19 cellular contexts compared by ENCODE assay signal in genomic region chr10:43904301-43904700, GRCh38.
"Had no signal": no experiment of that assay in that cellular context is flagged by ENCODE, and none has a peak within 500 bp of the region (broad histone marks: within the 10 kb centered on the region; RNA-seq: fewer than 3 reads in every experiment).

No MANE protein-coding gene starts in this region.

- H3K4me1 ChIP-seq: left lung, pancreas had no signal

- DNase-seq: activated CD4-positive, alpha-beta memory T cell treated with anti-CD3 and anti-CD28 coated beads, Interleukin-2, amount 10 ng/mL, durations not matched to agents 7 days and 5 days; activated CD4-positive, alpha-beta T cell treated with anti-CD3 and anti-CD28 coated beads for 4 hours; activated CD8-positive, alpha-beta memory T cell treated with anti-CD3 and anti-CD28 coated beads, Interleukin-2, amount 10 ng/mL, durations not matched to agents 7 days and 5 days; activated naive CD8-positive, alpha-beta T cell treated with anti-CD3 and anti-CD28 coated beads, Interleukin-2, amount 10 ng/mL, durations not matched to agents 7 days and 5 days; amygdala; dermis blood vessel endothelial cell; effector memory CD4-positive, alpha-beta T cell; kidney; left lung; naive thymus-derived CD4-positive, alpha-beta T cell; pancreas; stimulated activated CD4-positive, alpha-beta T cell treated with anti-CD3 and anti-CD28 coated beads, Interleukin-4, amount 100 ng/mL, for 1 hour; SW 1271; T-helper 2 cell; testis; upper lobe of right lung; WERI-Rb-1 had no signal

- H3K4me3 ChIP-seq: cardiac muscle cell, left lung, pancreas, smooth muscle cell, testis, upper lobe of right lung had no signal

- H3K27me3 ChIP-seq: cardiac muscle cell, left lung, pancreas, testis, upper lobe of right lung had no signal

- H3K27ac ChIP-seq: cardiac muscle cell, left lung, pancreas, testis, upper lobe of right lung, WERI-Rb-1 had no signal

- ATAC-seq: activated CD8-positive, alpha-beta memory T cell treated with anti-CD3 and anti-CD28 coated beads, Interleukin-2, amount 10 ng/mL, durations not matched to agents 7 days and 5 days; left lung; naive thymus-derived CD4-positive, alpha-beta T cell; pancreas had no signal

- H3K9me3 ChIP-seq: left lung, pancreas, testis, upper lobe of right lung had no signal

- H3K36me3 ChIP-seq: cardiac muscle cell, left lung, pancreas, upper lobe of right lung, WERI-Rb-1 had no signal
